Comparison of ENCODE assay signal across 12 cellular contexts in genomic region chr2:149703281-149703680, GRCh38.
"Had no signal": no experiment of that assay in that cellular context is flagged by ENCODE, and none has a peak within 500 bp of the region (broad histone marks: within the 10 kb centered on the region; RNA-seq: fewer than 3 reads in every experiment).

No MANE protein-coding gene starts in this region.

- H3K9ac ChIP-seq: neural progenitor cell had no signal

- DNase-seq: activated CD4-positive, alpha-beta T cell treated with anti-CD3 and anti-CD28 coated beads, Interleukin-2, amount 10 ng/mL, durations not matched to agents 7 days and 5 days; activated CD8-positive, alpha-beta memory T cell treated with anti-CD3 and anti-CD28 coated beads for 24 hours; activated gamma-delta T cell treated with Interleukin-2 at 50 U/mL for 16 hours; colonic mucosa; esophagus squamous epithelium; foreskin melanocyte; heart right ventricle; psoas muscle; stimulated activated naive CD8-positive, alpha-beta T cell treated with anti-CD3 and anti-CD28 coated beads, Interleukin-15, Interleukin-2, amounts not matched to agents 100 U/mL and 50 U/mL, for 24 hours; transverse colon had no signal

- H3K4me2 ChIP-seq: neural progenitor cell had no signal

- H3K9me3 ChIP-seq: colonic mucosa, esophagus squamous epithelium, transverse colon had no signal

- H3K4me1 ChIP-seq: colonic mucosa, esophagus squamous epithelium, heart right ventricle, neural progenitor cell, psoas muscle, transverse colon had no signal

- H3K36me3 ChIP-seq: colonic mucosa, esophagus squamous epithelium, heart right ventricle, neural progenitor cell, transverse colon had no signal

- ATAC-seq: heart right ventricle; psoas muscle; sciatic nerve; stimulated activated naive CD8-positive, alpha-beta T cell treated with anti-CD3 and anti-CD28 coated beads, Interleukin-15, Interleukin-2, amounts not matched to agents 100 U/mL and 50 U/mL, for 24 hours had no signal

- H3K27ac ChIP-seq: colonic mucosa, esophagus squamous epithelium, heart right ventricle, neural progenitor cell, psoas muscle, transverse colon had no signal

- H3K27me3 ChIP-seq: colonic mucosa, esophagus squamous epithelium, heart right ventricle, neural progenitor cell, transverse colon had no signal

- H2AFZ ChIP-seq: neural progenitor cell had no signal

- H3K4me3 ChIP-seq: colonic mucosa, esophagus squamous epithelium, heart right ventricle, neural progenitor cell, psoas muscle, transverse colon had no signal
